10 cellular contexts compared by ENCODE assay signal in the genomic region with DNA sequence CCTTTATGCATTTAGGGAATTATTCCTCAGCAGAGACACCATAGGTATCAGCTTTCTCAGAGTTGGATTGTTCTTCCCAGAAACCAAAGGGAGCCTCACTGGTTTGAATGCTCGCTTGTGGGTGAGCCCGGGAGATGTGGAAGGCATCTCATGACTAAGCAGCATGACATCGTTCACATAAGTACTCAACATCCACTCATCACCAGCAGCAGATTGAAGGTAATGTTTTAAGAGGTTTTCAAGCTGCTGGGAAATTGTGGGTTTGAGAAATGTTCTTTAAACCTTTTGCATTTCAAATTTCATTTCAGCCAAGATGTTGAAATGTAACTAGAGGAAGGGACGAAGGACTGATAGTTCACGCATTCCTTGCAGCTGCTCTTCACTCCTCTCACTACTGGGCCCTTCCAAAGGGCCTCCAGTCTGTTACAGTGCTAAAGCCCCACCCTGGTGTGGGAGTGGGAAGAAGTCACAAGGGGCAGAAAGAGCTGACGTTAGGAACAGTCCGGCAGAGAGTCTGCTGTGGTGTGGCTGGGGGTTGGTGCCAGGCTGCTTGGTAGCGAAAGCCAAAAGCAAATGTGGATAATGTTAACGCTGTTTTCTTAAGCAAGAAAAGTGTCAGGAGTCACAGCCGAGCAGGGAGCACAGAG.
DNase-seq lines count a peak whose midpoint lies in the region; FAIRE-seq and TF ChIP-seq lines count a peak whose summit lies in the region.
"Had no signal": no experiment of that assay in that cellular context is flagged by ENCODE, and none has a peak within 500 bp of the region (broad histone marks: within the 10 kb centered on the region; RNA-seq: fewer than 3 reads in every experiment).

No MANE protein-coding gene starts in this region.

- peak; percentile 16 for DNase-seq in HK-2 (ENCODE audit: unreplicated experiment)
- DNase-seq in hepatocyte (ENCODE audit: low spot score) = peak; percentile 19
- no peak for DNase-seq in activated T-cell treated with anti-CD3 and anti-CD28 coated beads for 4 hours
- DNase-seq in GM20000 (ENCODE audit: low spot score) = no peak
- no peak for DNase-seq in NCI-H748 (lab: John Stamatoyannopoulos, UW; ENCODE audit: unreplicated experiment)
- no peak for DNase-seq in GM12892 (ENCODE audit: insufficient read length)

- H2AFZ ChIP-seq in hepatocyte = no peak overlapping the region

- no peak for FAIRE-seq in GM12892 (lab: Jason Lieb, UNC)
- FAIRE-seq: TTC549 had no signal

- H3K27me3 ChIP-seq in hepatocyte (no peaks in the 10 kb centered on the region), skeletal muscle satellite cell (ENCODE audit: control insufficient read depth, insufficient read depth, low read length) (no peaks in the 10 kb centered on the region)

- TF ChIP-seq CTCF in hepatocyte (IDR thresholded peaks at IDR 0.05; ENCODE audit: poor library complexity) (no peak), GM20000 (IDR thresholded peaks at IDR 0.05; ENCODE audit: extremely low read depth, missing control alignments) (no peak)

- no peak overlapping the region for H3K4me3 ChIP-seq in hepatocyte
- H3K4me3 ChIP-seq in skeletal muscle satellite cell (ENCODE audit: low read length) = peak overlapping the region; percentile 41

- H3K4me2 ChIP-seq in hepatocyte (no peak overlapping the region), skeletal muscle satellite cell (ENCODE audit: low read length) (peak overlapping the region; percentile 71)
- H3K4me2 ChIP-seq: KMS-11 had no signal

- H3K36me3 ChIP-seq in hepatocyte (replicated peaks; ENCODE audit: insufficient read depth, low read depth) = no peaks in the 10 kb centered on the region
- H3K36me3 ChIP-seq in skeletal muscle satellite cell (ENCODE audit: insufficient read depth, low read length) = no peaks in the 10 kb centered on the region

- peak overlapping the region; percentile 65 for H3K27ac ChIP-seq in angular gyrus (ENCODE audit: low read depth, low read length)
- H3K27ac ChIP-seq in hepatocyte = peak overlapping the region; percentile 27
- H3K27ac ChIP-seq: KMS-11 had no signal

- no peaks in the 10 kb centered on the region for H3K9me2 ChIP-seq in hepatocyte (replicated peaks; ENCODE audit: insufficient read depth)

- H3K9ac ChIP-seq in skeletal muscle satellite cell (ENCODE audit: low read depth, low read length) = peak overlapping the region; percentile 58
- H3K9ac ChIP-seq: KMS-11 had no signal

- H4K20me1 ChIP-seq in hepatocyte (ENCODE audit: insufficient read depth, poor library complexity, severe bottlenecking) = no peaks in the 10 kb centered on the region

- no peaks in the 10 kb centered on the region for H3K79me2 ChIP-seq in hepatocyte

- TF ChIP-seq POLR2A in GM12892 (IDR thresholded peaks at IDR 0.05; ENCODE audit: low read depth, low read length) = no peak

- H3K9me3 ChIP-seq in hepatocyte (ENCODE audit: low read depth) (no peaks in the 10 kb centered on the region), skeletal muscle satellite cell (replicated peaks; ENCODE audit: low read length) (no peaks in the 10 kb centered on the region)

- H3K4me1 ChIP-seq in hepatocyte (ENCODE audit: insufficient read depth) (peaks cover 5% of the 10 kb centered on the region), skeletal muscle satellite cell (ENCODE audit: control insufficient read depth, insufficient read depth, low read length) (peaks cover 22% of the 10 kb centered on the region)

- WGBS in hepatocyte (ENCODE audit: low lambda C conversion rate, missing lambda C conversion rate) = 63% methylated on average over 10 of the region's 10 CpGs

Comparison
In these comparisons a context has a peak if more than half of its experiments do, and no peak if none do; other contexts are left out.
1. DNase-seq: peak in HK-2 (single experiment) and hepatocyte (single experiment); none in activated T-cell treated with anti-CD3 and anti-CD28 coated beads for 4 hours (single experiment), GM20000 (single experiment), NCI-H748 (single experiment) and GM12892 (single experiment).